ENCODE assay signal across 1 cellular context in genomic region chr1:53121319-53122172, GRCh38.
TF ChIP-seq lines count a peak whose summit lies in the region.

No MANE protein-coding gene starts in this region.

TF ChIP-seq in HepG2, 621 proteins besides CTCF, POLR2A, EP300 and RAD21 (continued from another document and continues in another):
- TF ChIP-seq UBTF (CRISPR knock-in tag; IDR thresholded peaks at IDR 0.05) (peak; percentile 61; the same call in 1 of the 2 replicates), ZNF768 (CRISPR knock-in tag; IDR thresholded peaks at IDR 0.05) (no peak), ZNF451 (CRISPR knock-in tag; IDR thresholded peaks at IDR 0.05) (no peak), TGIF2 (CRISPR knock-in tag; IDR thresholded peaks at IDR 0.05) (peak; percentile 44; the same call in 1 of the 2 replicates), DR1 (CRISPR knock-in tag; IDR thresholded peaks at IDR 0.05) (no peak), ZNF510 (CRISPR knock-in tag; IDR thresholded peaks at IDR 0.05; ENCODE audit: low read depth) (no peak), KDM3A (CRISPR knock-in tag; IDR thresholded peaks at IDR 0.05; ENCODE audit: low read depth) (no peak), GATAD1 (CRISPR knock-in tag; IDR thresholded peaks at IDR 0.05) (peak; percentile 37), ZFP36 (IDR thresholded peaks at IDR 0.05; ENCODE audit: borderline replicate concordance, low read depth, low read length, partially characterized antibody) (no peak), ZNF34 (CRISPR knock-in tag; IDR thresholded peaks at IDR 0.05; ENCODE audit: borderline replicate concordance) (no peak), SP4 (CRISPR knock-in tag; IDR thresholded peaks at IDR 0.05) (no peak), HNRNPL (IDR thresholded peaks at IDR 0.05; ENCODE audit: low read depth, low read length) (peak; percentile 86), ZNF121 (CRISPR knock-in tag; IDR thresholded peaks at IDR 0.05) (peak; percentile 65; the same call in 1 of the 2 replicates), ZNF652 (CRISPR knock-in tag; IDR thresholded peaks at IDR 0.05; ENCODE audit: borderline replicate concordance, low read depth) (no peak), ZBTB38 (CRISPR knock-in tag; IDR thresholded peaks at IDR 0.05) (peak; percentile 59; the same call in 1 of the 2 replicates), NKX3-1 (CRISPR knock-in tag; IDR thresholded peaks at IDR 0.05) (no peak), ZBTB43 (CRISPR knock-in tag; conservative IDR thresholded peaks at IDR 0.05) (peak; percentile 83), ZNF772 (CRISPR knock-in tag; IDR thresholded peaks at IDR 0.05) (peak; percentile 91), PHF5A (CRISPR knock-in tag; IDR thresholded peaks at IDR 0.05; ENCODE audit: low read depth, unreplicated experiment) (peak; percentile 71), ZNF33A (CRISPR knock-in tag; IDR thresholded peaks at IDR 0.05; ENCODE audit: borderline replicate concordance) (no peak), KDM6A (CRISPR knock-in tag; IDR thresholded peaks at IDR 0.05; ENCODE audit: low read depth) (peak; percentile 91), TFAP4 (IDR thresholded peaks at IDR 0.05; ENCODE audit: borderline replicate concordance, low read depth) (peak; percentile 99), ESRRA (CRISPR knock-in tag; IDR thresholded peaks at IDR 0.05; ENCODE audit: low read depth) (peak; percentile 42; the same call in 1 of the 2 replicates), KDM4B (CRISPR knock-in tag; IDR thresholded peaks at IDR 0.05) (no peak; the same call in 1 of the 2 replicates), POGZ (CRISPR knock-in tag; IDR thresholded peaks at IDR 0.05) (peak; percentile 65), MAZ (IDR thresholded peaks at IDR 0.05; ENCODE audit: borderline replicate concordance, low read depth, low read length) (peak; percentile 83), MAZ (CRISPR knock-in tag; IDR thresholded peaks at IDR 0.05; ENCODE audit: low read depth) (peak; percentile 97), ARHGAP35 (CRISPR knock-in tag; IDR thresholded peaks at IDR 0.05; ENCODE audit: borderline replicate concordance) (no peak), SALL1 (CRISPR knock-in tag; IDR thresholded peaks at IDR 0.05) (peak; percentile 93), ZBTB7B (CRISPR knock-in tag; IDR thresholded peaks at IDR 0.05) (peak; percentile 95), KAT8 (CRISPR knock-in tag; IDR thresholded peaks at IDR 0.05) (peak; percentile 64), KDM5B (CRISPR knock-in tag; IDR thresholded peaks at IDR 0.05; ENCODE audit: borderline replicate concordance) (no peak), GATA4 (IDR thresholded peaks at IDR 0.05; ENCODE audit: borderline replicate concordance, low read depth) (peak; percentile 33; the same call in 1 of the 2 replicates), ZFP37 (CRISPR knock-in tag; IDR thresholded peaks at IDR 0.05; ENCODE audit: borderline replicate concordance) (no peak), SOX6 (IDR thresholded peaks at IDR 0.05) (no peak), SOX6 (CRISPR knock-in tag; IDR thresholded peaks at IDR 0.05) (peak; percentile 93), PHF21A (CRISPR knock-in tag; IDR thresholded peaks at IDR 0.05) (peak; percentile 79), ZNF639 (CRISPR knock-in tag; conservative IDR thresholded peaks at IDR 0.05) (no peak), ZNF777 (CRISPR knock-in tag; IDR thresholded peaks at IDR 0.05) (no peak)
- TF ChIP-seq, protein P1, sequence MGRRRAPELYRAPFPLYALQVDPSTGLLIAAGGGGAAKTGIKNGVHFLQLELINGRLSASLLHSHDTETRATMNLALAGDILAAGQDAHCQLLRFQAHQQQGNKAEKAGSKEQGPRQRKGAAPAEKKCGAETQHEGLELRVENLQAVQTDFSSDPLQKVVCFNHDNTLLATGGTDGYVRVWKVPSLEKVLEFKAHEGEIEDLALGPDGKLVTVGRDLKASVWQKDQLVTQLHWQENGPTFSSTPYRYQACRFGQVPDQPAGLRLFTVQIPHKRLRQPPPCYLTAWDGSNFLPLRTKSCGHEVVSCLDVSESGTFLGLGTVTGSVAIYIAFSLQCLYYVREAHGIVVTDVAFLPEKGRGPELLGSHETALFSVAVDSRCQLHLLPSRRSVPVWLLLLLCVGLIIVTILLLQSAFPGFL (CRISPR knock-in tag; IDR thresholded peaks at IDR 0.05): no peak
- TF ChIP-seq, protein P2, sequence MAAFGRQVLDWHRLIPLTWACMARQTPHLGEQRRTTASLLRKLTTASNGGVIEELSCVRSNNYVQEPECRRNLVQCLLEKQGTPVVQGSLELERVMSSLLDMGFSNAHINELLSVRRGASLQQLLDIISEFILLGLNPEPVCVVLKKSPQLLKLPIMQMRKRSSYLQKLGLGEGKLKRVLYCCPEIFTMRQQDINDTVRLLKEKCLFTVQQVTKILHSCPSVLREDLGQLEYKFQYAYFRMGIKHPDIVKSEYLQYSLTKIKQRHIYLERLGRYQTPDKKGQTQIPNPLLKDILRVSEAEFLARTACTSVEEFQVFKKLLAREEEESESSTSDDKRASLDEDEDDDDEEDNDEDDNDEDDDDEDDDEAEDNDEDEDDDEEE (CRISPR knock-in tag; IDR thresholded peaks at IDR 0.05): no peak; the same call in none of the 2 replicates
- TF ChIP-seq, protein P3, sequence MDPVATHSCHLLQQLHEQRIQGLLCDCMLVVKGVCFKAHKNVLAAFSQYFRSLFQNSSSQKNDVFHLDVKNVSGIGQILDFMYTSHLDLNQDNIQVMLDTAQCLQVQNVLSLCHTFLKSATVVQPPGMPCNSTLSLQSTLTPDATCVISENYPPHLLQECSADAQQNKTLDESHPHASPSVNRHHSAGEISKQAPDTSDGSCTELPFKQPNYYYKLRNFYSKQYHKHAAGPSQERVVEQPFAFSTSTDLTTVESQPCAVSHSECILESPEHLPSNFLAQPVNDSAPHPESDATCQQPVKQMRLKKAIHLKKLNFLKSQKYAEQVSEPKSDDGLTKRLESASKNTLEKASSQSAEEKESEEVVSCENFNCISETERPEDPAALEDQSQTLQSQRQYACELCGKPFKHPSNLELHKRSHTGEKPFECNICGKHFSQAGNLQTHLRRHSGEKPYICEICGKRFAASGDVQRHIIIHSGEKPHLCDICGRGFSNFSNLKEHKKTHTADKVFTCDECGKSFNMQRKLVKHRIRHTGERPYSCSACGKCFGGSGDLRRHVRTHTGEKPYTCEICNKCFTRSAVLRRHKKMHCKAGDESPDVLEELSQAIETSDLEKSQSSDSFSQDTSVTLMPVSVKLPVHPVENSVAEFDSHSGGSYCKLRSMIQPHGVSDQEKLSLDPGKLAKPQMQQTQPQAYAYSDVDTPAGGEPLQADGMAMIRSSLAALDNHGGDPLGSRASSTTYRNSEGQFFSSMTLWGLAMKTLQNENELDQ (CRISPR knock-in tag; IDR thresholded peaks at IDR 0.05; ENCODE audit: borderline replicate concordance): no peak
- TF ChIP-seq, protein P4, sequence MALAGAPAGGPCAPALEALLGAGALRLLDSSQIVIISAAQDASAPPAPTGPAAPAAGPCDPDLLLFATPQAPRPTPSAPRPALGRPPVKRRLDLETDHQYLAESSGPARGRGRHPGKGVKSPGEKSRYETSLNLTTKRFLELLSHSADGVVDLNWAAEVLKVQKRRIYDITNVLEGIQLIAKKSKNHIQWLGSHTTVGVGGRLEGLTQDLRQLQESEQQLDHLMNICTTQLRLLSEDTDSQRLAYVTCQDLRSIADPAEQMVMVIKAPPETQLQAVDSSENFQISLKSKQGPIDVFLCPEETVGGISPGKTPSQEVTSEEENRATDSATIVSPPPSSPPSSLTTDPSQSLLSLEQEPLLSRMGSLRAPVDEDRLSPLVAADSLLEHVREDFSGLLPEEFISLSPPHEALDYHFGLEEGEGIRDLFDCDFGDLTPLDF (CRISPR knock-in tag; IDR thresholded peaks at IDR 0.05): no peak
- TF ChIP-seq, protein P5, sequence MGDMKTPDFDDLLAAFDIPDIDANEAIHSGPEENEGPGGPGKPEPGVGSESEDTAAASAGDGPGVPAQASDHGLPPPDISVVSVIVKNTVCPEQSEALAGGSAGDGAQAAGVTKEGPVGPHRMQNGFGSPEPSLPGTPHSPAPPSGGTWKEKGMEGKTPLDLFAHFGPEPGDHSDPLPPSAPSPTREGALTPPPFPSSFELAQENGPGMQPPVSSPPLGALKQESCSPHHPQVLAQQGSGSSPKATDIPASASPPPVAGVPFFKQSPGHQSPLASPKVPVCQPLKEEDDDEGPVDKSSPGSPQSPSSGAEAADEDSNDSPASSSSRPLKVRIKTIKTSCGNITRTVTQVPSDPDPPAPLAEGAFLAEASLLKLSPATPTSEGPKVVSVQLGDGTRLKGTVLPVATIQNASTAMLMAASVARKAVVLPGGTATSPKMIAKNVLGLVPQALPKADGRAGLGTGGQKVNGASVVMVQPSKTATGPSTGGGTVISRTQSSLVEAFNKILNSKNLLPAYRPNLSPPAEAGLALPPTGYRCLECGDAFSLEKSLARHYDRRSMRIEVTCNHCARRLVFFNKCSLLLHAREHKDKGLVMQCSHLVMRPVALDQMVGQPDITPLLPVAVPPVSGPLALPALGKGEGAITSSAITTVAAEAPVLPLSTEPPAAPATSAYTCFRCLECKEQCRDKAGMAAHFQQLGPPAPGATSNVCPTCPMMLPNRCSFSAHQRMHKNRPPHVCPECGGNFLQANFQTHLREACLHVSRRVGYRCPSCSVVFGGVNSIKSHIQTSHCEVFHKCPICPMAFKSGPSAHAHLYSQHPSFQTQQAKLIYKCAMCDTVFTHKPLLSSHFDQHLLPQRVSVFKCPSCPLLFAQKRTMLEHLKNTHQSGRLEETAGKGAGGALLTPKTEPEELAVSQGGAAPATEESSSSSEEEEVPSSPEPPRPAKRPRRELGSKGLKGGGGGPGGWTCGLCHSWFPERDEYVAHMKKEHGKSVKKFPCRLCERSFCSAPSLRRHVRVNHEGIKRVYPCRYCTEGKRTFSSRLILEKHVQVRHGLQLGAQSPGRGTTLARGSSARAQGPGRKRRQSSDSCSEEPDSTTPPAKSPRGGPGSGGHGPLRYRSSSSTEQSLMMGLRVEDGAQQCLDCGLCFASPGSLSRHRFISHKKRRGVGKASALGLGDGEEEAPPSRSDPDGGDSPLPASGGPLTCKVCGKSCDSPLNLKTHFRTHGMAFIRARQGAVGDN (CRISPR knock-in tag; IDR thresholded peaks at IDR 0.05): peak; percentile 95
- TF ChIP-seq, protein P6, sequence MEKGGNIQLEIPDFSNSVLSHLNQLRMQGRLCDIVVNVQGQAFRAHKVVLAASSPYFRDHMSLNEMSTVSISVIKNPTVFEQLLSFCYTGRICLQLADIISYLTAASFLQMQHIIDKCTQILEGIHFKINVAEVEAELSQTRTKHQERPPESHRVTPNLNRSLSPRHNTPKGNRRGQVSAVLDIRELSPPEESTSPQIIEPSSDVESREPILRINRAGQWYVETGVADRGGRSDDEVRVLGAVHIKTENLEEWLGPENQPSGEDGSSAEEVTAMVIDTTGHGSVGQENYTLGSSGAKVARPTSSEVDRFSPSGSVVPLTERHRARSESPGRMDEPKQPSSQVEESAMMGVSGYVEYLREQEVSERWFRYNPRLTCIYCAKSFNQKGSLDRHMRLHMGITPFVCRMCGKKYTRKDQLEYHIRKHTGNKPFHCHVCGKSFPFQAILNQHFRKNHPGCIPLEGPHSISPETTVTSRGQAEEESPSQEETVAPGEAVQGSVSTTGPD (CRISPR knock-in tag; IDR thresholded peaks at IDR 0.05): no peak; the same call in 1 of the 2 replicates
- TF ChIP-seq, protein P7, sequence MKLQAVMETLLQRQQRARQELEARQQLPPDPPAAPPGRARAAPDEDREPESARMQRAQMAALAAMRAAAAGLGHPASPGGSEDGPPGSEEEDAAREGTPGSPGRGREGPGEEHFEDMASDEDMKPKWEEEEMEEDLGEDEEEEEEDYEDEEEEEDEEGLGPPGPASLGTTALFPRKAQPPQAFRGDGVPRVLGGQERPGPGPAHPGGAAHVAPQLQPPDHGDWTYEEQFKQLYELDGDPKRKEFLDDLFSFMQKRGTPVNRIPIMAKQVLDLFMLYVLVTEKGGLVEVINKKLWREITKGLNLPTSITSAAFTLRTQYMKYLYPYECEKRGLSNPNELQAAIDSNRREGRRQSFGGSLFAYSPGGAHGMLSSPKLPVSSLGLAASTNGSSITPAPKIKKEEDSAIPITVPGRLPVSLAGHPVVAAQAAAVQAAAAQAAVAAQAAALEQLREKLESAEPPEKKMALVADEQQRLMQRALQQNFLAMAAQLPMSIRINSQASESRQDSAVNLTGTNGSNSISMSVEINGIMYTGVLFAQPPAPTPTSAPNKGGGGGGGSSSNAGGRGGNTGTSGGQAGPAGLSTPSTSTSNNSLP (IDR thresholded peaks at IDR 0.05; ENCODE audit: low read depth, low read length): no peak
